Comparison of ENCODE assay signal across 19 cellular contexts in genomic region chr3:182165234-182165633, GRCh38.
DNase-seq lines count a peak whose midpoint lies in the region; ATAC-seq, FAIRE-seq and TF ChIP-seq lines count a peak whose summit lies in the region.
"Had no signal": no experiment of that assay in that cellular context is flagged by ENCODE, and none has a peak within 500 bp of the region (broad histone marks: within the 10 kb centered on the region; RNA-seq: fewer than 3 reads in every experiment).

No MANE protein-coding gene starts in this region.

- DNase-seq in LNCaP clone FGC (ENCODE audit: low read depth) (peak; percentile 41), astrocyte of the hippocampus (ENCODE audit: low read depth, low spot score) (peak; percentile 49), islet precursor cell (peak; percentile 57), small intestine (peak; percentile 4), H4 (ENCODE audit: low spot score) (no peak), H54 (ENCODE audit: insufficient read length, low spot score) (no peak)
- no peak for DNase-seq in CD8-positive, alpha-beta T cell
- DNase-seq: activated CD4-positive, alpha-beta T cell treated with anti-CD3 and anti-CD28 coated beads, Interleukin-2, amount 10 ng/mL, durations not matched to agents 7 days and 5 days; amygdala; cerebellar nuclear complex; effector memory CD8-positive, alpha-beta T cell; hypothalamus; left cardiac atrium; NCI-H2029; NCI-H526; occipital lobe; stimulated activated CD4-positive, alpha-beta T cell treated with anti-CD3 and anti-CD28 coated beads, Interleukin-2, amount 100 ng/mL, for 24 hours; stimulated activated naive CD8-positive, alpha-beta T cell treated with anti-CD3 and anti-CD28 coated beads, Interleukin-15, amount 100 ng/mL, for 72 hours had no signal

- H3K4me1 Mint-ChIP-seq in CD8-positive, alpha-beta T cell (ENCODE audit: low read depth) = no peaks in the 10 kb centered on the region
- H3K4me1 Mint-ChIP-seq: activated CD4-positive, alpha-beta T cell treated with anti-CD3 and anti-CD28 coated beads, Interleukin-2, amount 10 ng/mL, durations not matched to agents 7 days and 5 days; stimulated activated naive CD8-positive, alpha-beta T cell treated with anti-CD3 and anti-CD28 coated beads, Interleukin-15, amount 100 ng/mL, for 72 hours had no signal

- no peak for TF ChIP-seq CTCF in LNCaP clone FGC (IDR thresholded peaks at IDR 0.05; ENCODE audit: control insufficient read depth, extremely low read depth, insufficient read depth)
- no peak for TF ChIP-seq CTCF in CD8-positive, alpha-beta T cell (IDR thresholded peaks at IDR 0.05)

- no peaks in the 10 kb centered on the region for H3K9me3 Mint-ChIP-seq in CD8-positive, alpha-beta T cell
- H3K9me3 Mint-ChIP-seq: activated CD4-positive, alpha-beta T cell treated with anti-CD3 and anti-CD28 coated beads, Interleukin-2, amount 10 ng/mL, durations not matched to agents 7 days and 5 days; effector memory CD8-positive, alpha-beta T cell; stimulated activated naive CD8-positive, alpha-beta T cell treated with anti-CD3 and anti-CD28 coated beads, Interleukin-15, amount 100 ng/mL, for 72 hours had no signal

- no peaks in the 10 kb centered on the region for H3K36me3 ChIP-seq in small intestine (ENCODE audit: control insufficient read depth in 2 of 2, insufficient read depth in 2 of 2, low read length in 2 of 2)
- H3K36me3 ChIP-seq in CD8-positive, alpha-beta T cell (ENCODE audit: insufficient read depth, low read length) = no peaks in the 10 kb centered on the region

- WGBS in small intestine, 3 donors = 18 to 46% (median 34%) methylated on average over 4 of the region's 4 CpGs

- H3K27ac Mint-ChIP-seq in CD8-positive, alpha-beta T cell = no peak overlapping the region
- H3K27ac Mint-ChIP-seq: activated CD4-positive, alpha-beta T cell treated with anti-CD3 and anti-CD28 coated beads, Interleukin-2, amount 10 ng/mL, durations not matched to agents 7 days and 5 days; effector memory CD8-positive, alpha-beta T cell; stimulated activated naive CD8-positive, alpha-beta T cell treated with anti-CD3 and anti-CD28 coated beads, Interleukin-15, amount 100 ng/mL, for 72 hours had no signal

- no peaks in the 10 kb centered on the region for H3K27me3 ChIP-seq in small intestine (ENCODE audit: control insufficient read depth in 2 of 2, insufficient read depth in 2 of 2, low read length in 2 of 2)
- H3K27me3 ChIP-seq in CD8-positive, alpha-beta T cell (ENCODE audit: insufficient read depth, low read length) = no peaks in the 10 kb centered on the region

- H3K9me3 ChIP-seq in small intestine (ENCODE audit: control insufficient read depth, low read depth) = no peaks in the 10 kb centered on the region
- no peaks in the 10 kb centered on the region for H3K9me3 ChIP-seq in CD8-positive, alpha-beta T cell (ENCODE audit: low read length)

- H3K4me3 ChIP-seq in LNCaP clone FGC (ENCODE audit: low read depth, low read length) = no peak overlapping the region
- no peak overlapping the region for H3K4me3 ChIP-seq in small intestine (ENCODE audit: low read depth in 1 of 2, low read length in 2 of 2)
- no peak overlapping the region for H3K4me3 ChIP-seq in CD8-positive, alpha-beta T cell (ENCODE audit: low read depth, low read length)

- POLR2A ChIA-PET in CD8-positive, alpha-beta T cell (lab: Charles Lee) = no interaction called here

- no peak for FAIRE-seq in small intestine (lab: Jason Lieb, UNC)
- no peak for FAIRE-seq in H54 (lab: Jason Lieb, UNC)

- TF ChIP-seq POLR2A in H54 (IDR thresholded peaks at IDR 0.05; ENCODE audit: low read depth, low read length) = no peak

- no peak overlapping the region for H3K27ac ChIP-seq in small intestine (ENCODE audit: low read depth in 1 of 2, low read length in 1 of 2)
- H3K27ac ChIP-seq in CD8-positive, alpha-beta T cell (ENCODE audit: low read depth, low read length) = no peak overlapping the region

- H3K27me3 Mint-ChIP-seq in CD8-positive, alpha-beta T cell (ENCODE audit: low read depth) = no peaks in the 10 kb centered on the region
- H3K27me3 Mint-ChIP-seq: activated CD4-positive, alpha-beta T cell treated with anti-CD3 and anti-CD28 coated beads, Interleukin-2, amount 10 ng/mL, durations not matched to agents 7 days and 5 days; effector memory CD8-positive, alpha-beta T cell; stimulated activated naive CD8-positive, alpha-beta T cell treated with anti-CD3 and anti-CD28 coated beads, Interleukin-15, amount 100 ng/mL, for 72 hours had no signal

- H3K36me3 Mint-ChIP-seq in CD8-positive, alpha-beta T cell = no peaks in the 10 kb centered on the region

- CTCF ChIA-PET in CD8-positive, alpha-beta T cell (lab: Charles Lee) = interaction anchor here (0.6 kb wide), 1 partner anchor 10 kb away, joined by 3 read pairs; no protein-coding TSS in a partner anchor

- intact Hi-C loops in CD8-positive, alpha-beta T cell (cut with DNase I, micrococcal nuclease) = no loop called here

- H3K4me1 ChIP-seq in small intestine (ENCODE audit: control insufficient read depth in 2 of 2, insufficient read depth in 1 of 2, low read depth in 1 of 2, low read length in 1 of 2) = no peaks in the 10 kb centered on the region
- H3K4me1 ChIP-seq in CD8-positive, alpha-beta T cell (ENCODE audit: insufficient read depth, low read length) = no peaks in the 10 kb centered on the region

- no peak for ATAC-seq in HG03457 (IDR thresholded peaks at IDR 0.05; ENCODE audit: unreplicated experiment)
- no peak for ATAC-seq in CD8-positive, alpha-beta T cell
- ATAC-seq: effector memory CD8-positive, alpha-beta T cell; left cardiac atrium; stimulated activated naive CD8-positive, alpha-beta T cell treated with anti-CD3 and anti-CD28 coated beads, Interleukin-15, amount 100 ng/mL, for 72 hours had no signal

- no peak overlapping the region for H3K4me3 Mint-ChIP-seq in CD8-positive, alpha-beta T cell
- H3K4me3 Mint-ChIP-seq: activated CD4-positive, alpha-beta T cell treated with anti-CD3 and anti-CD28 coated beads, Interleukin-2, amount 10 ng/mL, durations not matched to agents 7 days and 5 days; effector memory CD8-positive, alpha-beta T cell; stimulated activated naive CD8-positive, alpha-beta T cell treated with anti-CD3 and anti-CD28 coated beads, Interleukin-15, amount 100 ng/mL, for 72 hours had no signal

Comparison
In these comparisons a context has a peak if more than half of its experiments do, and no peak if none do; other contexts are left out.
1. DNase-seq: peak in LNCaP clone FGC (single experiment), astrocyte of the hippocampus (single experiment), islet precursor cell (single experiment) and small intestine (single experiment); none in H4 (single experiment), H54 (single experiment) and CD8-positive, alpha-beta T cell (0 of 7).